In genomic region chr5:123559434-123559775, GRCh38 we compare ENCODE assay signal across 19 cellular contexts.
"Had no signal": no experiment of that assay in that cellular context is flagged by ENCODE, and none has a peak within 500 bp of the region (broad histone marks: within the 10 kb centered on the region; RNA-seq: fewer than 3 reads in every experiment).

No MANE protein-coding gene starts in this region.

- H3K27ac Mint-ChIP-seq: activated CD4-positive, alpha-beta memory T cell treated with anti-CD3 and anti-CD28 coated beads for 36 hours; activated naive CD4-positive, alpha-beta T cell treated with anti-CD3 and anti-CD28 coated beads, Interleukin-2, amount 10 ng/mL, durations not matched to agents 7 days and 5 days; activated naive CD8-positive, alpha-beta T cell treated with anti-CD3 and anti-CD28 coated beads, Interleukin-2, amount 50 U/mL, for 24 hours; brain; neural progenitor cell; T-helper 1 cell treated with Interleukin-12 subunit alpha and Interleukin-12 subunit beta and Interleukin-4 antibody, amounts not matched to agents 30 μg/mL and 1 μg/mL, for 36 hours had no signal

- FAIRE-seq: colon, small intestine had no signal

- ATAC-seq: activated naive CD8-positive, alpha-beta T cell treated with anti-CD3 and anti-CD28 coated beads, Interleukin-2, amount 50 U/mL, for 24 hours; mucosa of descending colon; right lobe of liver had no signal

- H3K4me3 ChIP-seq: mucosa of descending colon, neural progenitor cell, right lobe of liver, thoracic aorta had no signal

- H3K9me3 Mint-ChIP-seq: activated CD4-positive, alpha-beta memory T cell treated with anti-CD3 and anti-CD28 coated beads for 36 hours; activated naive CD4-positive, alpha-beta T cell treated with anti-CD3 and anti-CD28 coated beads, Interleukin-2, amount 10 ng/mL, durations not matched to agents 7 days and 5 days; activated naive CD8-positive, alpha-beta T cell treated with anti-CD3 and anti-CD28 coated beads, Interleukin-2, amount 50 U/mL, for 24 hours; brain; naive B cell; neural progenitor cell; T-helper 1 cell treated with Interleukin-12 subunit alpha and Interleukin-12 subunit beta and Interleukin-4 antibody, amounts not matched to agents 30 μg/mL and 1 μg/mL, for 36 hours had no signal

- DNase-seq: activated CD4-positive, alpha-beta memory T cell treated with anti-CD3 and anti-CD28 coated beads for 36 hours; activated CD4-positive, CD25-positive, alpha-beta regulatory T cell treated with anti-CD3 and anti-CD28 coated beads, Interleukin-2, amount 50 U/mL, for 72 hours; activated effector memory CD4-positive, alpha-beta T cell treated with Interleukin-2 at 50 U/mL for 16 hours; activated naive CD4-positive, alpha-beta T cell treated with anti-CD3 and anti-CD28 coated beads, Interleukin-2, amount 10 ng/mL, durations not matched to agents 7 days and 5 days; activated naive CD8-positive, alpha-beta T cell treated with anti-CD3 and anti-CD28 coated beads, Interleukin-2, amount 50 U/mL, for 24 hours; activated T-cell treated with anti-CD3 and anti-CD28 coated beads, Interleukin-2, amount 50 U/mL, for 1 hour; anterior cingulate cortex; mesenchymal stem cell; mucosa of descending colon; naive B cell; right lobe of liver; small intestine; stimulated activated CD4-positive, alpha-beta T cell treated with anti-CD3 and anti-CD28 coated beads, Interleukin-15, amount 100 ng/mL, for 24 hours; stimulated activated CD4-positive, alpha-beta T cell treated with anti-CD3 and anti-CD28 coated beads, Interleukin-2, amount 100 ng/mL, for 48 hours had no signal

- H3K4me3 Mint-ChIP-seq: activated CD4-positive, alpha-beta memory T cell treated with anti-CD3 and anti-CD28 coated beads for 36 hours; activated naive CD4-positive, alpha-beta T cell treated with anti-CD3 and anti-CD28 coated beads, Interleukin-2, amount 10 ng/mL, durations not matched to agents 7 days and 5 days; activated naive CD8-positive, alpha-beta T cell treated with anti-CD3 and anti-CD28 coated beads, Interleukin-2, amount 50 U/mL, for 24 hours; brain; naive B cell; neural progenitor cell; T-helper 1 cell treated with Interleukin-12 subunit alpha and Interleukin-12 subunit beta and Interleukin-4 antibody, amounts not matched to agents 30 μg/mL and 1 μg/mL, for 36 hours had no signal

- H3K4me1 Mint-ChIP-seq: activated naive CD4-positive, alpha-beta T cell treated with anti-CD3 and anti-CD28 coated beads, Interleukin-2, amount 10 ng/mL, durations not matched to agents 7 days and 5 days had no signal

- H3K27me3 Mint-ChIP-seq: activated CD4-positive, alpha-beta memory T cell treated with anti-CD3 and anti-CD28 coated beads for 36 hours; activated naive CD4-positive, alpha-beta T cell treated with anti-CD3 and anti-CD28 coated beads, Interleukin-2, amount 10 ng/mL, durations not matched to agents 7 days and 5 days; activated naive CD8-positive, alpha-beta T cell treated with anti-CD3 and anti-CD28 coated beads, Interleukin-2, amount 50 U/mL, for 24 hours; brain; naive B cell had no signal
